Comparison of ENCODE assay signal across 8 cellular contexts in the genomic region with DNA sequence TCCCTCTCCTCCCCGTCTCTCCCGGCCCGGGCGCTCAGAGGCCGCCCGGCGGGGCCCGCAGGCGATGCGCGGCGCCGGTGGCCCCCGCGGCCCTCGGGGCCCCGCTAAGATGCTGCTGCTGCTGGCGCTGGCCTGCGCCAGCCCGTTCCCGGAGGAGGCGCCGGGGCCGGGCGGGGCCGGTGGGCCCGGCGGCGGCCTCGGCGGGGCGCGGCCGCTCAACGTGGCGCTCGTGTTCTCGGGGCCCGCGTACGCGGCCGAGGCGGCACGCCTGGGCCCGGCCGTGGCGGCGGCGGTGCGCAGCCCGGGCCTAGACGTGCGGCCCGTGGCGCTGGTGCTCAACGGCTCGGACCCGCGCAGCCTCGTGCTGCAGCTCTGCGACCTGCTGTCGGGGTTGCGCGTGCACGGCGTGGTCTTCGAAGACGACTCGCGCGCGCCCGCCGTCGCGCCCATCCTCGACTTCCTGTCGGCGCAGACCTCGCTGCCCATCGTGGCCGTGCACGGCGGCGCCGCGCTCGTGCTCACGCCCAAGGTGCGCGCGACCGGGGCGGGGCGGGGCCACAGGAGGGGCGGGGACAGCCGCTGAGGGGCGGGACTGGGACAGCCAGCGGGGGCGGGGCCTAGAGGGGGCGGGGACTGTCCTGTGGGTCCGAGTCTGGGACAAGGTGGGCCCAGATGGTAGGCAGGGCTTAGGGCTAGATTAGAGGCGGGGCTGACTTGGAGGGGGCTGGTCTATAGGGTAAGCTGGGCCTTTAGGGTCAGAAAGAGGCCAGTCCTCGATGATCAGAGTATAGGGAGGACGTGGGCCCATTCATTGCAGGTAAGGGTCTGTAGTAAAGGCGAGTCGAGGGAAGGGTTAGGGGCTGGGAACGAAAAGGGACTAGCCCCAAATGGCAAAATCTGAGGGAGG. TPM values are rescaled to one million over a fixed set of nuclear protein-coding genes. Genes with fewer than 3 reads are reported as not detected.
DNase-seq lines count a peak whose midpoint lies in the region; ATAC-seq and TF ChIP-seq lines count a peak whose summit lies in the region.

No MANE protein-coding gene starts in this region.

- H3K4me1 Mint-ChIP-seq in activated CD4-positive, alpha-beta memory T cell treated with anti-CD3 and anti-CD28 coated beads, Interleukin-2, amount 10 ng/mL, durations not matched to agents 7 days and 5 days, result peaks cover 44% of the 10 kb centered on the region
- peaks cover 25 to 60% of the 10 kb centered on the region in 2 donors for H3K4me1 Mint-ChIP-seq in effector memory CD8-positive, alpha-beta T cell (ENCODE audit: low read depth in 2 of 2)
- peaks cover 40% of the 10 kb centered on the region for H3K4me1 Mint-ChIP-seq in mesothelial cell of epicardium

- peaks cover 2% of the 10 kb centered on the region for H3K9me3 Mint-ChIP-seq in activated CD4-positive, alpha-beta memory T cell treated with anti-CD3 and anti-CD28 coated beads, Interleukin-2, amount 10 ng/mL, durations not matched to agents 7 days and 5 days
- H3K9me3 Mint-ChIP-seq in effector memory CD8-positive, alpha-beta T cell, result peaks cover 0 to 5% of the 10 kb centered on the region in 2 donors
- no peaks in the 10 kb centered on the region for H3K9me3 Mint-ChIP-seq in mesothelial cell of epicardium

- CTCF ChIA-PET in activated CD4-positive, alpha-beta memory T cell treated with anti-CD3 and anti-CD28 coated beads, Interleukin-2, amount 10 ng/mL, durations not matched to agents 7 days and 5 days (lab: Charles Lee), result interaction anchor here (0.6 to 3.8 kb wide), 2 partner anchors 7 to 218 kb away, joined by 3 to 21 read pairs; a partner anchor contains a TSS

- ATAC-seq in HG02678 (IDR thresholded peaks at IDR 0.05; ENCODE audit: unreplicated experiment), result peak; percentile 63
- ATAC-seq in effector memory CD8-positive, alpha-beta T cell (replicated peaks), result peak; percentile 73
- ATAC-seq in GM18520 (IDR thresholded peaks at IDR 0.05; ENCODE audit: unreplicated experiment), result no peak

- peak overlapping the region; percentile 72 for H3K27ac Mint-ChIP-seq in activated CD4-positive, alpha-beta memory T cell treated with anti-CD3 and anti-CD28 coated beads, Interleukin-2, amount 10 ng/mL, durations not matched to agents 7 days and 5 days
- peak overlapping the region; percentile 75 to 88 for H3K27ac Mint-ChIP-seq in effector memory CD8-positive, alpha-beta T cell
- peak overlapping the region; percentile 88 for H3K27ac Mint-ChIP-seq in mesothelial cell of epicardium

- peaks cover 9% of the 10 kb centered on the region for H3K36me3 Mint-ChIP-seq in activated CD4-positive, alpha-beta memory T cell treated with anti-CD3 and anti-CD28 coated beads, Interleukin-2, amount 10 ng/mL, durations not matched to agents 7 days and 5 days (ENCODE audit: low read depth)
- H3K36me3 Mint-ChIP-seq in effector memory CD8-positive, alpha-beta T cell (ENCODE audit: insufficient read depth), result peaks cover 16% of the 10 kb centered on the region
- H3K36me3 Mint-ChIP-seq in mesothelial cell of epicardium, result no peaks in the 10 kb centered on the region

- peak; percentile 84 for DNase-seq in EL
- peak; percentile 51 for DNase-seq in NCI-H526 treated with DMSO at 0.1 percent for 48 hours (lab: John Stamatoyannopoulos, UW)
- peak; percentile 92 for DNase-seq in activated CD4-positive, alpha-beta memory T cell treated with anti-CD3 and anti-CD28 coated beads, Interleukin-2, amount 10 ng/mL, durations not matched to agents 7 days and 5 days
- DNase-seq in effector memory CD8-positive, alpha-beta T cell, result peak; percentile 81 to 86 (median 86)
- DNase-seq in mesothelial cell of epicardium (ENCODE audit: low spot score in 2 of 2, unreplicated experiment in 2 of 2), result peak; percentile 69 to 79
- peak; percentile 56 to 67 for DNase-seq in stimulated activated CD8-positive, alpha-beta memory T cell treated with anti-CD3 and anti-CD28 coated beads, Interleukin-4, amount 100 ng/mL, for 4 hours (ENCODE audit: low read depth in 2 of 2, low spot score in 1 of 2)

- POLR2A ChIA-PET in activated CD4-positive, alpha-beta memory T cell treated with anti-CD3 and anti-CD28 coated beads, Interleukin-2, amount 10 ng/mL, durations not matched to agents 7 days and 5 days (lab: Charles Lee), result interaction anchor here (0.9 kb wide), 1 partner anchor 48 kb away, joined by 3 read pairs; a partner anchor contains a TSS

- H3K4me3 Mint-ChIP-seq in activated CD4-positive, alpha-beta memory T cell treated with anti-CD3 and anti-CD28 coated beads, Interleukin-2, amount 10 ng/mL, durations not matched to agents 7 days and 5 days, result peak overlapping the region; percentile 89
- H3K4me3 Mint-ChIP-seq in effector memory CD8-positive, alpha-beta T cell, result peak overlapping the region; percentile 85 to 92
- peak overlapping the region; percentile 80 for H3K4me3 Mint-ChIP-seq in mesothelial cell of epicardium

- peaks cover 41% of the 10 kb centered on the region for H3K27me3 Mint-ChIP-seq in activated CD4-positive, alpha-beta memory T cell treated with anti-CD3 and anti-CD28 coated beads, Interleukin-2, amount 10 ng/mL, durations not matched to agents 7 days and 5 days
- H3K27me3 Mint-ChIP-seq in effector memory CD8-positive, alpha-beta T cell, result peaks cover 32 to 42% of the 10 kb centered on the region in 2 donors
- peaks cover 30% of the 10 kb centered on the region for H3K27me3 Mint-ChIP-seq in mesothelial cell of epicardium (ENCODE audit: low read depth)

- TF ChIP-seq CTCF in mesothelial cell of epicardium (IDR thresholded peaks at IDR 0.05; ENCODE audit: unreplicated experiment), result no peak

RNA-seq across cellular contexts. Expression of a gene that starts 5.1 kb away (rescaled TPM):
- total RNA-seq in activated CD4-positive, alpha-beta memory T cell treated with anti-CD3 and anti-CD28 coated beads, Interleukin-2, amount 10 ng/mL, durations not matched to agents 7 days and 5 days, result under 1 TPM; 0.18 TPM
- total RNA-seq in mesothelial cell of epicardium, result 14.5 to 15.8 TPM (median 15.7 TPM) in 3 replicates

RNA-seq across cellular contexts. Expression of a gene that starts 7.2 kb away (rescaled TPM):
- total RNA-seq in activated CD4-positive, alpha-beta memory T cell treated with anti-CD3 and anti-CD28 coated beads, Interleukin-2, amount 10 ng/mL, durations not matched to agents 7 days and 5 days, result 10 to 100 TPM; 91.8 to 94.4 TPM
- total RNA-seq in mesothelial cell of epicardium, result 255 to 262 TPM (median 260 TPM) in 3 replicates

RNA-seq across cellular contexts. Expression of a gene that starts 34.4 kb away (rescaled TPM):
- under 1 TPM in 1 of 2 experiments, not detected in 1; 0.28 TPM for total RNA-seq in activated CD4-positive, alpha-beta memory T cell treated with anti-CD3 and anti-CD28 coated beads, Interleukin-2, amount 10 ng/mL, durations not matched to agents 7 days and 5 days
- not detected in 3 replicates for total RNA-seq in mesothelial cell of epicardium

RNA-seq across cellular contexts. Expression of a gene that starts 34.8 kb away (rescaled TPM):
- 10 to 100 TPM; 17.4 to 18.2 TPM for total RNA-seq in activated CD4-positive, alpha-beta memory T cell treated with anti-CD3 and anti-CD28 coated beads, Interleukin-2, amount 10 ng/mL, durations not matched to agents 7 days and 5 days
- 8.2 to 11.7 TPM (median 8.6 TPM) in 3 replicates for total RNA-seq in mesothelial cell of epicardium

RNA-seq across cellular contexts. Expression of a gene that starts 47.2 kb away (rescaled TPM):
- 10 to 100 TPM; 25.6 to 27.1 TPM for total RNA-seq in activated CD4-positive, alpha-beta memory T cell treated with anti-CD3 and anti-CD28 coated beads, Interleukin-2, amount 10 ng/mL, durations not matched to agents 7 days and 5 days
- 34.0 to 36.5 TPM (median 36.2 TPM) in 3 replicates for total RNA-seq in mesothelial cell of epicardium

Comparison
In these comparisons a context has a peak if more than half of its experiments do, and no peak if none do; other contexts are left out.
1. RNA of a gene that starts 5.1 kb away (total RNA-seq): 14.5 to 15.8 TPM in mesothelial cell of epicardium; 0.18 TPM in activated CD4-positive, alpha-beta memory T cell treated with anti-CD3 and anti-CD28 coated beads, Interleukin-2, amount 10 ng/mL, durations not matched to agents 7 days and 5 days; every median in the first group is over 10 times any median in the second.
2. Peak in every context shown above with its lines, with median percentiles within 50 percentile points of each other: DNase-seq, H3K27ac Mint-ChIP-seq and H3K4me3 Mint-ChIP-seq.